ENCODE assay signal across 12 cellular contexts in genomic region chr6:132391391-132392291, GRCh38. TPM values are rescaled to one million over a fixed set of nuclear protein-coding genes. Genes with fewer than 3 reads are reported as not detected.
DNase-seq lines count a peak whose midpoint lies in the region; ATAC-seq, FAIRE-seq and TF ChIP-seq lines count a peak whose summit lies in the region.
"Had no signal": no experiment of that assay in that cellular context is flagged by ENCODE, and none has a peak within 500 bp of the region (broad histone marks: within the 10 kb centered on the region; RNA-seq: fewer than 3 reads in every experiment).

No MANE protein-coding gene starts in this region.

- intact Hi-C loops in ascending aorta (cut with DNase I): no loop called here

- H3K27me3 Mint-ChIP-seq in nephron (ENCODE audit: low read depth): no peaks in the 10 kb centered on the region
- peaks cover 26 to 54% of the 10 kb centered on the region in 2 donors for H3K27me3 Mint-ChIP-seq in natural killer cell treated with Interleukin-12 subunit alpha and Interleukin-12 subunit beta and Interleukin-15 and Interleukin-18, amount 100 ng/mL, for 72 hours

- no peak for TF ChIP-seq CTCF in fibroblast of mammary gland (conservative IDR thresholded peaks at IDR 0.05; ENCODE audit: control insufficient read depth, insufficient read depth, low read depth, low read length)
- TF ChIP-seq CTCF in nephron (IDR thresholded peaks at IDR 0.05; ENCODE audit: unreplicated experiment in 3 of 3): no peak
- no peak for TF ChIP-seq CTCF in ascending aorta (IDR thresholded peaks at IDR 0.05)

- ATAC-seq in HG02885 (IDR thresholded peaks at IDR 0.05; ENCODE audit: poor library complexity, unreplicated experiment) (no peak), HG02973 (IDR thresholded peaks at IDR 0.05; ENCODE audit: unreplicated experiment) (no peak)
- ATAC-seq in natural killer cell treated with Interleukin-12 subunit alpha and Interleukin-12 subunit beta and Interleukin-15 and Interleukin-18, amount 100 ng/mL, for 72 hours: no peak
- ATAC-seq: effector memory CD8-positive, alpha-beta T cell; right lobe of liver had no signal

- H3K36me3 Mint-ChIP-seq in nephron (ENCODE audit: low read depth): peaks cover 61% of the 10 kb centered on the region
- peaks cover 14% of the 10 kb centered on the region for H3K36me3 Mint-ChIP-seq in natural killer cell treated with Interleukin-12 subunit alpha and Interleukin-12 subunit beta and Interleukin-15 and Interleukin-18, amount 100 ng/mL, for 72 hours

- FAIRE-seq in RCC 7860 (lab: Jason Lieb, UNC): peak; percentile 35

- peaks cover 32% of the 10 kb centered on the region for H3K4me1 Mint-ChIP-seq in nephron
- H3K4me1 Mint-ChIP-seq in natural killer cell treated with Interleukin-12 subunit alpha and Interleukin-12 subunit beta and Interleukin-15 and Interleukin-18, amount 100 ng/mL, for 72 hours (ENCODE audit: low read depth in 2 of 2): peaks cover 0 to 3% of the 10 kb centered on the region in 2 donors

- DNase-seq in AG08396 (ENCODE audit: low spot score) (peak; percentile 74), RCC 7860 (ENCODE audit: low spot score) (peak; percentile 71), fibroblast of mammary gland (ENCODE audit: low read depth) (peak; percentile 83), ascending aorta (ENCODE audit: low spot score in 2 of 2) (no peak)
- DNase-seq in natural killer cell treated with Interleukin-12 subunit alpha and Interleukin-12 subunit beta and Interleukin-15 and Interleukin-18, amount 100 ng/mL, for 72 hours (ENCODE audit: low spot score): no peak
- DNase-seq: effector memory CD8-positive, alpha-beta T cell; NCI-H774; right lobe of liver; testis had no signal

- peak overlapping the region; percentile 65 to 91 (median 74) for H3K27ac Mint-ChIP-seq in nephron
- H3K27ac Mint-ChIP-seq in natural killer cell treated with Interleukin-12 subunit alpha and Interleukin-12 subunit beta and Interleukin-15 and Interleukin-18, amount 100 ng/mL, for 72 hours: no peak overlapping the region
- H3K27ac Mint-ChIP-seq: effector memory CD8-positive, alpha-beta T cell had no signal

- H3K4me1 ChIP-seq in ascending aorta: no peaks in the 10 kb centered on the region
- H3K4me1 ChIP-seq: right lobe of liver, testis had no signal

- H3K9me3 ChIP-seq in ascending aorta: peaks cover 0 to 20% of the 10 kb centered on the region in 2 donors
- H3K9me3 ChIP-seq: testis had no signal

- no peak overlapping the region for H3K4me3 ChIP-seq in fibroblast of mammary gland (ENCODE audit: control insufficient read depth, low read depth, low read length)
- no peak overlapping the region for H3K4me3 ChIP-seq in ascending aorta
- H3K4me3 ChIP-seq: right lobe of liver, testis had no signal

- peaks cover 36% of the 10 kb centered on the region for H3K9me3 Mint-ChIP-seq in nephron
- H3K9me3 Mint-ChIP-seq in natural killer cell treated with Interleukin-12 subunit alpha and Interleukin-12 subunit beta and Interleukin-15 and Interleukin-18, amount 100 ng/mL, for 72 hours: peaks cover 9% of the 10 kb centered on the region

- peak overlapping the region in 1 of 3 experiments; percentile 33 for H3K4me3 Mint-ChIP-seq in nephron
- no peak overlapping the region for H3K4me3 Mint-ChIP-seq in natural killer cell treated with Interleukin-12 subunit alpha and Interleukin-12 subunit beta and Interleukin-15 and Interleukin-18, amount 100 ng/mL, for 72 hours
- H3K4me3 Mint-ChIP-seq: effector memory CD8-positive, alpha-beta T cell had no signal

- H3K27ac ChIP-seq in ascending aorta: no peak overlapping the region
- H3K27ac ChIP-seq: right lobe of liver, testis had no signal

- no peaks in the 10 kb centered on the region for H3K27me3 ChIP-seq in ascending aorta
- H3K27me3 ChIP-seq: right lobe of liver, testis had no signal

- H3K36me3 ChIP-seq in ascending aorta: no peaks in the 10 kb centered on the region
- H3K36me3 ChIP-seq: right lobe of liver had no signal

RNA-seq across cellular contexts. Expression of gene MOXD1, which starts 9.6 kb away (rescaled TPM):
- 0.75 TPM for total RNA-seq in ascending aorta
- under 1 TPM in 1 of 2 donors, not detected in 1; 0.70 TPM for total RNA-seq in natural killer cell treated with Interleukin-12 subunit alpha and Interleukin-12 subunit beta and Interleukin-15 and Interleukin-18, amount 100 ng/mL, for 72 hours

Comparison
In these comparisons a context has a peak if more than half of its experiments do, and no peak if none do; other contexts are left out.
1. DNase-seq: peak in AG08396 (single experiment), RCC 7860 (single experiment) and fibroblast of mammary gland (single experiment); none in ascending aorta (0 of 2) and natural killer cell treated with Interleukin-12 subunit alpha and Interleukin-12 subunit beta and Interleukin-15 and Interleukin-18, amount 100 ng/mL, for 72 hours (single experiment).
2. H3K27ac Mint-ChIP-seq: peak in nephron (3 of 3); none in natural killer cell treated with Interleukin-12 subunit alpha and Interleukin-12 subunit beta and Interleukin-15 and Interleukin-18, amount 100 ng/mL, for 72 hours (0 of 2).